Comparison of ENCODE assay signal across 1 cellular context in the genomic region with DNA sequence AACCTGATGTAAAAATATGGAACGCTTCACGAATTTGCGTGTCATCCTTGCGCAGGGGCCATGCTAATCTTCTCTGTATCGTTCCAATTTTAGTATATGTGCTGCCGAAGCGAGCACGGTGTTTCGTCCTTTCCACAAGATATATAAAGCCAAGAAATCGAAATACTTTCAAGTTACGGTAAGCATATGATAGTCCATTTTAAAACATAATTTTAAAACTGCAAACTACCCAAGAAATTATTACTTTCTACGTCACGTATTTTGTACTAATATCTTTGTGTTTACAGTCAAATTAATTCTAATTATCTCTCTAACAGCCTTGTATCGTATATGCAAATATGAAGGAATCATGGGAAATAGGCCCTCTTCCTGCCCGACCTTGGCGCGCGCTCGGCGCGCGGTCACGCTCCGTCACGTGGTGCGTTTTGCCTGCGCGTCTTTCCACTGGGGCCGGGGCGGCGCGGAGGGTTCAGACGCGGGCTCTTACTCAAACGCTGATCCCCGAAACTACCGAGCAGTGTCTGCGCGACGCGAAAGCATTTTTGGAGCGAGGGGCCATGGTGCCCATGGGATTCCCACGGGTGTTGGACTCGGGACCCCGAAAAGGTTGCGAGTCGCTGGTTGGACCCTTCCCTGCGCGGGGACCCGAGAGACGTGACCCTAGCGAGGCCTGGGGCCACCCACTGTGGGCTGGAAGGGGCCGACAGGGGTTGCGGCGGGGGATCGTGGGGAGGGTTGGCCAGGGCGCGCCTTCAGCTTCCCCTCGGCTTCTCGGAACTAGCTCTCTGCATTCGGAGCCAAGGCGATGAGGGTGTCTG.
A peak's percentile ranks its signal among the peaks of the same experiment; 100 is the strongest.
TF ChIP-seq lines count a peak whose summit lies in the region.

A gene (minus strand): TSS at position 117 of the 818 bp plus-strand sequence.

TF ChIP-seq in A549, 52 proteins besides CTCF, POLR2A, EP300 and RAD21 (continued from another document):
- TF ChIP-seq, protein P1, sequence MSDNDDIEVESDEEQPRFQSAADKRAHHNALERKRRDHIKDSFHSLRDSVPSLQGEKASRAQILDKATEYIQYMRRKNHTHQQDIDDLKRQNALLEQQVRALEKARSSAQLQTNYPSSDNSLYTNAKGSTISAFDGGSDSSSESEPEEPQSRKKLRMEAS (IDR thresholded peaks at IDR 0.05) = peak; percentile 83
- TF ChIP-seq MAFK (IDR thresholded peaks at IDR 0.05; ENCODE audit: partially characterized antibody) (peak; percentile 19), CBX8 (IDR thresholded peaks at IDR 0.05) (no peak), CHD4 (IDR thresholded peaks at IDR 0.05; ENCODE audit: borderline replicate concordance) (no peak), RNF2 (IDR thresholded peaks at IDR 0.05; ENCODE audit: borderline replicate concordance, low read depth) (no peak; the same call in 1 of the 2 replicates)
- TF ChIP-seq, protein P2, sequence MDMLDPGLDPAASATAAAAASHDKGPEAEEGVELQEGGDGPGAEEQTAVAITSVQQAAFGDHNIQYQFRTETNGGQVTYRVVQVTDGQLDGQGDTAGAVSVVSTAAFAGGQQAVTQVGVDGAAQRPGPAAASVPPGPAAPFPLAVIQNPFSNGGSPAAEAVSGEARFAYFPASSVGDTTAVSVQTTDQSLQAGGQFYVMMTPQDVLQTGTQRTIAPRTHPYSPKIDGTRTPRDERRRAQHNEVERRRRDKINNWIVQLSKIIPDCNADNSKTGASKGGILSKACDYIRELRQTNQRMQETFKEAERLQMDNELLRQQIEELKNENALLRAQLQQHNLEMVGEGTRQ (IDR thresholded peaks at IDR 0.05) = peak; percentile 97
TF ChIP-seq in A549: peak in this region for 11.
